Comparison of ENCODE assay signal across 8 cellular contexts in genomic region chr4:128812360-128812958, GRCh38. TPM values are rescaled to one million over a fixed set of nuclear protein-coding genes. Genes with fewer than 3 reads are reported as not detected.
A peak's percentile ranks its signal among the peaks of the same experiment; 100 is the strongest.
DNase-seq lines count a peak whose midpoint lies in the region; ATAC-seq and TF ChIP-seq lines count a peak whose summit lies in the region.

No MANE protein-coding gene starts in this region.

- peak overlapping the region; percentile 80 for H2AFZ ChIP-seq in smooth muscle cell (ENCODE audit: low read depth)

- no peaks in the 10 kb centered on the region for H3K36me3 ChIP-seq in Peyer's patch
- no peaks in the 10 kb centered on the region for H3K36me3 ChIP-seq in smooth muscle cell (ENCODE audit: low read depth)

- under 1% methylated on average over 41 of the region's 48 CpGs for WGBS in smooth muscle cell (ENCODE audit: low lambda C conversion rate)

- peak; percentile 74 for DNase-seq in DMS53 (lab: John Stamatoyannopoulos, UW)
- peak; percentile 61 for DNase-seq in HK-2 (ENCODE audit: unreplicated experiment)
- peak in 2 of 3 donors; percentile 27 to 56 for DNase-seq in Peyer's patch
- no peak for DNase-seq in immature natural killer cell
- peak; percentile 41 for DNase-seq in smooth muscle cell (lab: John Stamatoyannopoulos, UW; ENCODE audit: unreplicated experiment)
- DNase-seq in GM20000 (ENCODE audit: low spot score) = no peak

- no peaks in the 10 kb centered on the region for H3K4me1 ChIP-seq in Peyer's patch
- H3K4me1 ChIP-seq in smooth muscle cell (ENCODE audit: low read depth) = peaks cover 14% of the 10 kb centered on the region

- peaks cover 7% of the 10 kb centered on the region for H3K36me3 Mint-ChIP-seq in brain
- H3K36me3 Mint-ChIP-seq in immature natural killer cell = no peaks in the 10 kb centered on the region

- H3K9me3 ChIP-seq in Peyer's patch (no peaks in the 10 kb centered on the region), smooth muscle cell (replicated peaks; ENCODE audit: low read depth) (no peaks in the 10 kb centered on the region)

- H3K27me3 Mint-ChIP-seq in brain (peaks cover 8% of the 10 kb centered on the region), immature natural killer cell (ENCODE audit: low read depth in 3 of 3) (peaks cover 2 to 21% (median 13%) of the 10 kb centered on the region in 3 donors)

- TF ChIP-seq CTCF in Peyer's patch (IDR thresholded peaks at IDR 0.05) (no peak), brain (conservative IDR thresholded peaks at IDR 0.05) (no peak), smooth muscle cell (IDR thresholded peaks at IDR 0.05; ENCODE audit: borderline replicate concordance, insufficient read depth, poor library complexity, severe bottlenecking) (no peak), GM20000 (IDR thresholded peaks at IDR 0.05; ENCODE audit: extremely low read depth, missing control alignments) (no peak)

- peak overlapping the region; percentile 85 for H3K4me2 ChIP-seq in smooth muscle cell

- peaks cover 49% of the 10 kb centered on the region for H3K4me1 Mint-ChIP-seq in brain
- peaks cover 49 to 63% of the 10 kb centered on the region in 2 donors for H3K4me1 Mint-ChIP-seq in immature natural killer cell

- peak; percentile 10 for ATAC-seq in GM19395 (IDR thresholded peaks at IDR 0.05; ENCODE audit: unreplicated experiment)

- TF ChIP-seq POLR2A in Peyer's patch (IDR thresholded peaks at IDR 0.05) = no peak

- H3K4me3 ChIP-seq in Peyer's patch = peak overlapping the region; percentile 64 to 91 (median 80)
- H3K4me3 ChIP-seq in smooth muscle cell = peak overlapping the region; percentile 87

- peak overlapping the region; percentile 38 to 89 (median 70) for H3K27ac Mint-ChIP-seq in brain
- H3K27ac Mint-ChIP-seq in immature natural killer cell = peak overlapping the region; percentile 67 to 91 (median 78)

- H3K79me2 ChIP-seq in smooth muscle cell (ENCODE audit: low read depth) = peaks cover 44% of the 10 kb centered on the region

- H3K9me3 Mint-ChIP-seq in brain (peaks cover 0 to 4% (median 0%) of the 10 kb centered on the region in 5 experiments), immature natural killer cell (no peaks in the 10 kb centered on the region)

- peak overlapping the region; percentile 84 for H3K9ac ChIP-seq in smooth muscle cell (ENCODE audit: low read depth)

- H3K27ac ChIP-seq in Peyer's patch (peak overlapping the region; percentile 88 to 97 (median 96)), smooth muscle cell (ENCODE audit: low read depth) (peak overlapping the region; percentile 82)

- peaks cover 8% of the 10 kb centered on the region for H3F3A ChIP-seq in smooth muscle cell (ENCODE audit: low read depth)

- peaks cover 3% of the 10 kb centered on the region for H4K20me1 ChIP-seq in smooth muscle cell (ENCODE audit: low read depth)

- H3K27me3 ChIP-seq in Peyer's patch (no peaks in the 10 kb centered on the region), smooth muscle cell (ENCODE audit: low read depth) (no peaks in the 10 kb centered on the region)

- H3K4me3 Mint-ChIP-seq in brain (peak overlapping the region; percentile 81 to 90 (median 87)), immature natural killer cell (peak overlapping the region; percentile 82 to 93 (median 87))

RNA-seq across cellular contexts. Expression of gene JADE1, which starts 3.0 kb away (rescaled TPM):
- total RNA-seq in Peyer's patch (10 to 100 TPM; 18.2 to 26.4 (median 19.6) TPM), smooth muscle cell (9.3 and 9.8 TPM in 2 replicates)
- polyA plus RNA-seq in brain (ENCODE audit: insufficient read depth, low read depth, low replicate concordance) (13.6 TPM), immature natural killer cell (10 to 100 TPM; 31.4 to 49.3 (median 42.0) TPM), smooth muscle cell (6.8 and 7.4 TPM in 2 replicates)

Comparison
In these comparisons a context has a peak if more than half of its experiments do, and no peak if none do; other contexts are left out.
1. DNase-seq: peak in DMS53 (single experiment), HK-2 (single experiment), Peyer's patch (2 of 3) and smooth muscle cell (single experiment); none in immature natural killer cell (0 of 3) and GM20000 (single experiment).